1 cellular context compared by ENCODE assay signal in the genomic region with DNA sequence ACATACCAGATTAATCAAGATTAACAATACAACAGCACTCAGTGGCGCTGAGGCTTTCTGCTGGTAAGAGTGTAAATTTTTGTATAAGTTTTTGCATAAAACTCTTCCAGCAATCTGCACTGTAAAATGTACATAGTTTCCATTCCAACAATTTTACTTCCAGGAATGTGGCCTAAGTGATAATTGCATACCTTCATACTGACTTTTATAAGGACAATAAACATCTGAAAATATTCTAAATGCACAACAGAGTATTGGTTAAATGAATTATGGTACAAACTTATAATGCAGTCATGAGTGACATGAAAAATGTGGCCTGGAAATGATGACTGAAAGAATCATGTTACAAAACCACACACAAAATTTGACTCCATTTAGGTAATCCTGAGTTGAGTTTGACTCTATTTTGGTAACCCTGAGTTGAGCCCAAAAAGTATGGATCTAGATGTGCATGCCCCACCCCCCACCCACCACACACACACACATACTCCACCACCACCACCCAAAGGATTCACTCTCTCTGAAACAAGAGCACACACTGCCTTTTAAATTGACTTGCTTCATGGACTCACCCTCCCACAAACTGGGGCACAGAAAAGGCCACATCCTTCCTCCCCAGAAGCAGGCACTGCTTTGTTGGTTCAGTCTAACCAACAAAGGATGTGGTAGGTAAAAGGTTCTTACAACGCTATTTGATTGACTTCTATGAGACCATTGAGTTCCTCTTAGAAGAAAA.
A peak's percentile ranks its signal among the peaks of the same experiment; 100 is the strongest.
TF ChIP-seq lines count a peak whose summit lies in the region.

No MANE protein-coding gene starts in this region.

TF ChIP-seq in GM12878, 131 proteins besides CTCF, POLR2A, EP300 and RAD21 (continued from another document and continues in another):
- no peak for TF ChIP-seq CEBPZ (IDR thresholded peaks at IDR 0.05; ENCODE audit: low read depth, low read length)
- TF ChIP-seq ZZZ3 (IDR thresholded peaks at IDR 0.05; ENCODE audit: control insufficient read depth, insufficient read length, low read depth): no peak
- peak; percentile 87 for TF ChIP-seq TBL1XR1 (IDR thresholded peaks at IDR 0.05; ENCODE audit: low read depth, low read length)
- no peak for TF ChIP-seq CBX3 (IDR thresholded peaks at IDR 0.05; ENCODE audit: borderline replicate concordance, low read depth)
- peak; percentile 16; the same call in 1 of the 2 replicates for TF ChIP-seq SMC3 (IDR thresholded peaks at IDR 0.05; ENCODE audit: borderline replicate concordance, low read length)
- TF ChIP-seq CBX5 (IDR thresholded peaks at IDR 0.05; ENCODE audit: low read depth): no peak
- no peak; the same call in none of the 2 replicates for TF ChIP-seq PAX5 (IDR thresholded peaks at IDR 0.05; ENCODE audit: borderline replicate concordance, low read depth, low read length)
- TF ChIP-seq SIN3A (IDR thresholded peaks at IDR 0.05; ENCODE audit: low read depth, low read length): no peak
- peak; percentile 73 for TF ChIP-seq TCF7 (IDR thresholded peaks at IDR 0.05; ENCODE audit: borderline replicate concordance)
- peak; percentile 83 for TF ChIP-seq NBN (IDR thresholded peaks at IDR 0.05)
- TF ChIP-seq RFX5 (IDR thresholded peaks at IDR 0.05; ENCODE audit: low read depth, low read length): no peak
- no peak for TF ChIP-seq SUZ12 (IDR thresholded peaks at IDR 0.05; ENCODE audit: unreplicated experiment)
- TF ChIP-seq MTA3 (IDR thresholded peaks at IDR 0.05; ENCODE audit: borderline replicate concordance, low read length): no peak
- TF ChIP-seq TCF12 (IDR thresholded peaks at IDR 0.05; ENCODE audit: low read depth, low read length): no peak
- no peak for TF ChIP-seq MTA2 (IDR thresholded peaks at IDR 0.05; ENCODE audit: low read depth)
- peak; percentile 84 for TF ChIP-seq ATF7 (IDR thresholded peaks at IDR 0.05; ENCODE audit: low read depth)
- peak; percentile 59 for TF ChIP-seq HDAC6 (IDR thresholded peaks at IDR 0.05; ENCODE audit: unreplicated experiment)
- peak; percentile 61 for TF ChIP-seq SPI1 (IDR thresholded peaks at IDR 0.05; ENCODE audit: borderline replicate concordance, insufficient read depth, low read depth, low read length)
- peak; percentile 72 for TF ChIP-seq RELB (IDR thresholded peaks at IDR 0.05; ENCODE audit: low read depth)
- peak; percentile 52; the same call in 1 of the 2 replicates for TF ChIP-seq TAF1 (IDR thresholded peaks at IDR 0.05; ENCODE audit: borderline replicate concordance, low read depth, low read length)
- TF ChIP-seq JUNB (IDR thresholded peaks at IDR 0.05): peak; percentile 88
- peak; percentile 96; the same call in 1 of the 2 replicates for TF ChIP-seq ZBED1 (IDR thresholded peaks at IDR 0.05; ENCODE audit: borderline replicate concordance)
- TF ChIP-seq STAT3 (IDR thresholded peaks at IDR 0.05; ENCODE audit: low read depth, low read length): no peak
- TF ChIP-seq CBFB (IDR thresholded peaks at IDR 0.05; ENCODE audit: low read depth): peak; percentile 95
- TF ChIP-seq HDGF (IDR thresholded peaks at IDR 0.05): peak; percentile 77
- TF ChIP-seq PML (IDR thresholded peaks at IDR 0.05; ENCODE audit: low read length): no peak
- TF ChIP-seq PAX8 (IDR thresholded peaks at IDR 0.05): no peak
- peak; percentile 70; the same call in 1 of the 3 replicates for TF ChIP-seq POU2F2 (IDR thresholded peaks at IDR 0.05; ENCODE audit: borderline replicate concordance, low read depth, low read length)
- TF ChIP-seq FOS (IDR thresholded peaks at IDR 0.05; ENCODE audit: borderline replicate concordance, extremely low read depth, insufficient read length): no peak
- no peak for TF ChIP-seq MXI1 (IDR thresholded peaks at IDR 0.05; ENCODE audit: low read depth, low read length)
- peak; percentile 89 for TF ChIP-seq CREM (IDR thresholded peaks at IDR 0.05; ENCODE audit: low read depth)
- peak; percentile 59; the same call in 1 of the 2 replicates for TF ChIP-seq MLLT1 (IDR thresholded peaks at IDR 0.05)
- TF ChIP-seq ETV6 (conservative IDR thresholded peaks at IDR 0.05 in 1 of 2, IDR thresholded peaks at IDR 0.05 in 1 of 2; ENCODE audit: borderline replicate concordance in 1 of 2, low read depth in 1 of 2): peak in 1 of 2 experiments; percentile 91; a peak in 2 of 4 replicates
- no peak for TF ChIP-seq SMARCA5 (IDR thresholded peaks at IDR 0.05)
- TF ChIP-seq RBBP5 (conservative IDR thresholded peaks at IDR 0.05): no peak
- TF ChIP-seq MEF2A (IDR thresholded peaks at IDR 0.05; ENCODE audit: insufficient read depth, low read depth, low read length): peak; percentile 98
- no peak for TF ChIP-seq RB1 (IDR thresholded peaks at IDR 0.05; ENCODE audit: borderline replicate concordance)
- peak; percentile 35 for TF ChIP-seq E2F8 (IDR thresholded peaks at IDR 0.05; ENCODE audit: low read depth, partially characterized antibody)
- peak; percentile 98 for TF ChIP-seq EED (IDR thresholded peaks at IDR 0.05; ENCODE audit: low read depth)
- TF ChIP-seq CEBPB (IDR thresholded peaks at IDR 0.05; ENCODE audit: borderline replicate concordance in 1 of 2, low read depth in 2 of 2, low read length in 2 of 2): no peak
- TF ChIP-seq BCL11A (IDR thresholded peaks at IDR 0.05; ENCODE audit: low read depth, low read length): peak; percentile 83
- TF ChIP-seq, protein P1, sequence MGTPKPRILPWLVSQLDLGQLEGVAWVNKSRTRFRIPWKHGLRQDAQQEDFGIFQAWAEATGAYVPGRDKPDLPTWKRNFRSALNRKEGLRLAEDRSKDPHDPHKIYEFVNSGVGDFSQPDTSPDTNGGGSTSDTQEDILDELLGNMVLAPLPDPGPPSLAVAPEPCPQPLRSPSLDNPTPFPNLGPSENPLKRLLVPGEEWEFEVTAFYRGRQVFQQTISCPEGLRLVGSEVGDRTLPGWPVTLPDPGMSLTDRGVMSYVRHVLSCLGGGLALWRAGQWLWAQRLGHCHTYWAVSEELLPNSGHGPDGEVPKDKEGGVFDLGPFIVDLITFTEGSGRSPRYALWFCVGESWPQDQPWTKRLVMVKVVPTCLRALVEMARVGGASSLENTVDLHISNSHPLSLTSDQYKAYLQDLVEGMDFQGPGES (IDR thresholded peaks at IDR 0.05): no peak
- peak; percentile 84 for TF ChIP-seq POLR2AphosphoS5 (IDR thresholded peaks at IDR 0.05; ENCODE audit: low read length)
- 0 out of 2 replicates have a peak, but pooled peaks have one; percentile 63 for TF ChIP-seq TARDBP (IDR thresholded peaks at IDR 0.05; ENCODE audit: borderline replicate concordance)
- TF ChIP-seq EGR1 (IDR thresholded peaks at IDR 0.05; ENCODE audit: borderline replicate concordance in 1 of 2, low read depth in 2 of 2, low read length in 2 of 2): peak in 1 of 2 experiments; percentile 34; a peak in 1 of 3 replicates
- no peak for TF ChIP-seq GATAD2B (conservative IDR thresholded peaks at IDR 0.05; ENCODE audit: low read depth)
- TF ChIP-seq YY1 (IDR thresholded peaks at IDR 0.05; ENCODE audit: low read depth, low read length): 0 out of 2 replicates have a peak, but pooled peaks have one; percentile 17
- TF ChIP-seq HDAC2 (IDR thresholded peaks at IDR 0.05): no peak
- TF ChIP-seq CHD2 (IDR thresholded peaks at IDR 0.05; ENCODE audit: borderline replicate concordance, low read depth, low read length): peak; percentile 59; the same call in 1 of the 2 replicates
- TF ChIP-seq BCL3 (IDR thresholded peaks at IDR 0.05; ENCODE audit: borderline replicate concordance, insufficient read depth, low read depth, low read length, poor library complexity, severe bottlenecking): peak; percentile 90
- TF ChIP-seq, protein P2, sequence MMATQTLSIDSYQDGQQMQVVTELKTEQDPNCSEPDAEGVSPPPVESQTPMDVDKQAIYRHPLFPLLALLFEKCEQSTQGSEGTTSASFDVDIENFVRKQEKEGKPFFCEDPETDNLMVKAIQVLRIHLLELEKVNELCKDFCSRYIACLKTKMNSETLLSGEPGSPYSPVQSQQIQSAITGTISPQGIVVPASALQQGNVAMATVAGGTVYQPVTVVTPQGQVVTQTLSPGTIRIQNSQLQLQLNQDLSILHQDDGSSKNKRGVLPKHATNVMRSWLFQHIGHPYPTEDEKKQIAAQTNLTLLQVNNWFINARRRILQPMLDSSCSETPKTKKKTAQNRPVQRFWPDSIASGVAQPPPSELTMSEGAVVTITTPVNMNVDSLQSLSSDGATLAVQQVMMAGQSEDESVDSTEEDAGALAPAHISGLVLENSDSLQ (IDR thresholded peaks at IDR 0.05): peak; percentile 84
- TF ChIP-seq ATF2 (IDR thresholded peaks at IDR 0.05; ENCODE audit: low read length): no peak
- no peak for TF ChIP-seq EZH2 (IDR thresholded peaks at IDR 0.05; ENCODE audit: borderline replicate concordance, control insufficient read depth, low read depth, low read length)
